In the genomic region with DNA sequence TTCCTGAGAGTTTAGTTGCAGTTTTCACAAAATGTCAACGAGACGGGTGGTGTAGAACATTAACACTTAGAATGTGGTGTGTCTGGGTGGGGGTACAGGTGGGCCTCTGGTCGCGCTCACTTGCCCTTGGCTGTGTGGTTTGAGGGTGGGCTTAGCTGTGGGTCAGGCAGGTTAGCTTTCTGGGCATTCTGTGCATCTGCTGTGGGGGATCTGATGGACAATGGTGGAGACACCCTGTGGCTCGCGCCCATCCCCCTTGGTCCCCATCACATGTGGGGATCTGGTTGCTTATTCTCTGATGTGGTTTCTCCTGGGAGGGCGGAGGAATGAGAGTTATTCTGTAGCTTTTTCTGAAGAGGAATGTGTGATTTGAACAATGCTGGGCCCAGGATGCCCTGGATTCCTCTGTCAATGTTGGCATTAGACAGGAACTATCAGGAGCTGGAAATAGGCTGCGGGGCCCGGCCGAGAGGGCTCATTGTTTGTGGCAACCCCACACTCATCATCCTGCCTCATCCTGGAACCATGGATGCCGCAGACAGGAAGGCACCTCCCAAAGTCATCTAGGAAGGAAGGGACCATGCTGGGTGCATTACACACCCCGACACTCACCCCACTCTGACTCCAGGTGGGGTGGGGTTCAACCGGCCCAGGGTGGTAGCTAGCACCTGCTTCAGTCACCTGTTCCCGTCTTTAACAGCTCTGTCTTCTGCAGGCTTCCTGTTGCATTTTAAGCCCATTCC, we compare ENCODE assay signal across 12 cellular contexts.
"Had no signal": no experiment of that assay in that cellular context is flagged by ENCODE, and none has a peak within 500 bp of the region (broad histone marks: within the 10 kb centered on the region; RNA-seq: fewer than 3 reads in every experiment).

No MANE protein-coding gene starts in this region.

- DNase-seq: activated CD4-positive, alpha-beta T cell treated with anti-CD3 and anti-CD28 coated beads for 48 hours; activated naive CD4-positive, alpha-beta T cell treated with anti-CD3 and anti-CD28 coated beads for 36 hours; foreskin melanocyte; head of caudate nucleus; left colon; mammary epithelial cell; ovary; stimulated activated CD4-positive, alpha-beta T cell treated with anti-CD3 and anti-CD28 coated beads, Interleukin-4, amount 100 ng/mL, for 1 hour; stimulated activated CD8-positive, alpha-beta memory T cell treated with anti-CD3 and anti-CD28 coated beads, Interleukin-4, amount 100 ng/mL, for 48 hours; stomach; T-helper 9 cell; uterus had no signal

- H3K4me3 Mint-ChIP-seq: activated naive CD4-positive, alpha-beta T cell treated with anti-CD3 and anti-CD28 coated beads for 36 hours had no signal

- ATAC-seq: left colon had no signal

- H3K4me1 ChIP-seq: stomach, uterus had no signal

- H3K27ac Mint-ChIP-seq: activated naive CD4-positive, alpha-beta T cell treated with anti-CD3 and anti-CD28 coated beads for 36 hours had no signal

- H3K27ac ChIP-seq: ovary, stomach, uterus had no signal

- H3K27me3 ChIP-seq: ovary, stomach, uterus had no signal

- H3K36me3 ChIP-seq: ovary, stomach, uterus had no signal

- H3K9me3 ChIP-seq: ovary, stomach, uterus had no signal

- H3K9me3 Mint-ChIP-seq: activated naive CD4-positive, alpha-beta T cell treated with anti-CD3 and anti-CD28 coated beads for 36 hours had no signal

- H3K4me3 ChIP-seq: ovary, stomach, uterus had no signal
